14 cellular contexts compared by ENCODE assay signal in the genomic region with DNA sequence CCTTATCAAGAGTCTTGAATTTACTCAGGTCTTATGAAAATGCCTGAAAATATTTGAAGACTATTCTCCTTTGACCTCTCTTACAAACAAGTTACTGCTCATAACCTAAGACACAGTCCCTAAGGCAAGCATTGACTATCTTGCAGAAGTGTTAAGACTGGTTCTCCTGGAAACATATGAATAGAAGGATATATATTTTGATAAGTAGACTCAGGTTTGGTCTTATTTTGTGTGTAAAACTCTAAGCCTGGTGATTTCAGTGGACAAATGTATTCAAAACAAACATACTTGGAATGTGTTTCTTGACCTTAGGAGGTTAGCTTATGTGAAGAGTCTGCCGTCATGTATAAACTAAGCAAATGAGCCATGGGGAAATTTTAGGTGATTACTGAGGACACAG. TPM values are rescaled to one million over a fixed set of nuclear protein-coding genes. Genes with fewer than 3 reads are reported as not detected.
DNase-seq lines count a peak whose midpoint lies in the region; ATAC-seq and TF ChIP-seq lines count a peak whose summit lies in the region.
"Had no signal": no experiment of that assay in that cellular context is flagged by ENCODE, and none has a peak within 500 bp of the region (broad histone marks: within the 10 kb centered on the region; RNA-seq: fewer than 3 reads in every experiment).

No MANE protein-coding gene starts in this region.

- DNase-seq in SIG-M5 treated with dmso at 0.1 percent for 504 hours (lab: John Stamatoyannopoulos, UW; ENCODE audit: unreplicated experiment): peak; percentile 29
- no peak for DNase-seq in SIG-M5 (lab: John Stamatoyannopoulos, UW)
- DNase-seq in fibroblast of villous mesenchyme (ENCODE audit: low read depth): peak; percentile 32
- no peak for DNase-seq in T-helper 9 cell
- DNase-seq: AML-193; Caco-2; Calu3; CD4-positive, alpha-beta T cell; CD8-positive, alpha-beta T cell; DMS79 treated with DMSO at 0.1 percent for 48 hours; GF-D8 had no signal

- H3K4me3 ChIP-seq in fibroblast of villous mesenchyme (ENCODE audit: low read depth, low read length): no peak overlapping the region
- H3K4me3 ChIP-seq: A549; BLaER1 treated with 17β-estradiol and CSF1 and Interleukin-3, amounts not matched to agents 10 nM and 100 nM had no signal

- no peak for TF ChIP-seq CTCF in fibroblast of villous mesenchyme (IDR thresholded peaks at IDR 0.05; ENCODE audit: insufficient read depth, low read depth, low read length)

- no peak for ATAC-seq in HG03342 (IDR thresholded peaks at IDR 0.05; ENCODE audit: unreplicated experiment)
- ATAC-seq: A549; CD8-positive, alpha-beta T cell had no signal

RNA-seq across cellular contexts. Expression of gene UBQLN1, which starts 7.5 kb away (rescaled TPM):
- 97.0 and 133 TPM in 2 replicates for total RNA-seq in fibroblast of villous mesenchyme

Comparison
In these comparisons a context has a peak if more than half of its experiments do, and no peak if none do; other contexts are left out.
1. DNase-seq: peak in SIG-M5 treated with dmso at 0.1 percent for 504 hours (single experiment) and fibroblast of villous mesenchyme (single experiment); none in SIG-M5 (single experiment) and T-helper 9 cell (single experiment).